14 cellular contexts compared by ENCODE assay signal in the genomic region with DNA sequence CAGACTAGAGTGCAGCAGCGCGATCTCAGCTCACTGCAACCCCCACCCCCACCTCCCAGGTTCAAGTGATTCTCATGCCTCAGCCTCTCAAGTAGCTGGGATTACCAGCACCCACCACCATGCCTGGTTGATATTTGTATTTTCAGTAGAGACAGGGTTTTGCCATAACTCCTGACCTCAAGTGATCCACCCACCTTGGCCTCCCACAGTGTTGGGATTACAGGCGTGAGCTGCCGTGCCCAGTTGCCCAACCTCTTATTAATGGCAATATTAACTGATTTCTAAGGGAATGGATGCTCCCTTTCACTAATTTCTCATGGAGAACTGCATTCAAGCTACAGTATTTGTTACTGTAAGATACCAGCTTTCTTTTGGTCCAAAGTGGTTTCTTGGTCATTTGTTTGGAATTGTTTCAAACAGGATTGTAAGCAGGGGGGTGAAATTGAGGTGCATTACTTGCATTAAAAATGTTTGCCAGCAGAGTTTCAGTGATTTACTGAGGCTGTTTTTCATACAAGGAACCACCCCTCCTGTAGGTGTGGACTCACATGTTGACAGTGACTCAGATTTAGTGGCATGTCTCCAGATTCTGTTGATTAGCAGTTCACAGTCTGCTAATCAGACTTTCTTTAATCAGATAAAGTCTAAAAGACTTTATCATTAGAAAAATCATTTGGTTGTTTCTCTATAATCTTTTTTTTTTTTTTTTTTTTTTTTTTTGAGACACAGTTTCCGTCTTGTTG. TPM values are rescaled to one million over a fixed set of nuclear protein-coding genes. Genes with fewer than 3 reads are reported as not detected.
A peak's percentile ranks its signal among the peaks of the same experiment; 100 is the strongest.
DNase-seq lines count a peak whose midpoint lies in the region; ATAC-seq, FAIRE-seq and TF ChIP-seq lines count a peak whose summit lies in the region.
"Had no signal": no experiment of that assay in that cellular context is flagged by ENCODE, and none has a peak within 500 bp of the region (broad histone marks: within the 10 kb centered on the region; RNA-seq: fewer than 3 reads in every experiment).

No MANE protein-coding gene starts in this region.

- no peak overlapping the region for H3K4me3 Mint-ChIP-seq in natural killer cell
- H3K4me3 Mint-ChIP-seq in natural killer cell treated with Interleukin-12 subunit alpha and Interleukin-12 subunit beta and Interleukin-15 and Interleukin-18, amount 100 ng/mL, for 72 hours, result no peak overlapping the region
- H3K4me3 Mint-ChIP-seq: activated T-cell treated with anti-CD3 and anti-CD28 coated beads, Interleukin-2, amount 50 U/mL, for 72 hours had no signal

- peaks cover 36 to 37% of the 10 kb centered on the region in 2 donors for H3K4me1 Mint-ChIP-seq in natural killer cell
- peaks cover 35 to 39% of the 10 kb centered on the region in 2 donors for H3K4me1 Mint-ChIP-seq in natural killer cell treated with Interleukin-12 subunit alpha and Interleukin-12 subunit beta and Interleukin-15 and Interleukin-18, amount 100 ng/mL, for 72 hours (ENCODE audit: low read depth in 2 of 2)

- H3K9me3 ChIP-seq in uterus, result no peaks in the 10 kb centered on the region

- peaks cover 4% of the 10 kb centered on the region for H3K36me3 Mint-ChIP-seq in natural killer cell
- peaks cover 10% of the 10 kb centered on the region for H3K36me3 Mint-ChIP-seq in natural killer cell treated with Interleukin-12 subunit alpha and Interleukin-12 subunit beta and Interleukin-15 and Interleukin-18, amount 100 ng/mL, for 72 hours
- H3K36me3 Mint-ChIP-seq: brain had no signal

- peak overlapping the region; percentile 83 to 86 for H3K27ac ChIP-seq in uterus

- intact Hi-C loops in natural killer cell (cut with micrococcal nuclease), result no loop called here
- intact Hi-C loops in uterus (cut with DNase I; ENCODE audit: low total_unique reads), result no loop called here

- TF ChIP-seq CTCF in natural killer cell (IDR thresholded peaks at IDR 0.05) (no peak), fibroblast of villous mesenchyme (IDR thresholded peaks at IDR 0.05; ENCODE audit: insufficient read depth, low read depth, low read length) (no peak), uterus (IDR thresholded peaks at IDR 0.05) (no peak)

- H3K9me3 Mint-ChIP-seq in natural killer cell, result no peaks in the 10 kb centered on the region
- no peaks in the 10 kb centered on the region for H3K9me3 Mint-ChIP-seq in natural killer cell treated with Interleukin-12 subunit alpha and Interleukin-12 subunit beta and Interleukin-15 and Interleukin-18, amount 100 ng/mL, for 72 hours
- H3K9me3 Mint-ChIP-seq: activated T-cell treated with anti-CD3 and anti-CD28 coated beads, Interleukin-2, amount 50 U/mL, for 72 hours had no signal

- no peak for DNase-seq in natural killer cell
- DNase-seq in natural killer cell treated with Interleukin-12 subunit alpha and Interleukin-12 subunit beta and Interleukin-15 and Interleukin-18, amount 100 ng/mL, for 72 hours (ENCODE audit: low spot score), result no peak
- DNase-seq in T-helper 22 cell (ENCODE audit: low read depth), result peak; percentile 35
- DNase-seq in fibroblast of villous mesenchyme (ENCODE audit: low read depth), result peak; percentile 40
- DNase-seq in uterus, result peak in 1 of 2 donors; percentile 51
- no peak for DNase-seq in RCC 7860 (ENCODE audit: low spot score)
- DNase-seq in 8988T, result no peak
- DNase-seq: activated T-cell treated with anti-CD3 and anti-CD28 coated beads, Interleukin-2, amount 50 U/mL, for 72 hours; NCI-H2171 treated with DMSO at 0.1 percent for 48 hours had no signal

- H3K36me3 ChIP-seq in uterus, result no peaks in the 10 kb centered on the region

- H3K27ac Mint-ChIP-seq in natural killer cell, result no peak overlapping the region
- peak overlapping the region in 1 of 2 donors; percentile 53 for H3K27ac Mint-ChIP-seq in natural killer cell treated with Interleukin-12 subunit alpha and Interleukin-12 subunit beta and Interleukin-15 and Interleukin-18, amount 100 ng/mL, for 72 hours
- H3K27ac Mint-ChIP-seq: activated T-cell treated with anti-CD3 and anti-CD28 coated beads, Interleukin-2, amount 50 U/mL, for 72 hours; brain had no signal

- H3K27me3 Mint-ChIP-seq in natural killer cell (ENCODE audit: low read depth in 2 of 2), result no peaks in the 10 kb centered on the region
- no peaks in the 10 kb centered on the region for H3K27me3 Mint-ChIP-seq in natural killer cell treated with Interleukin-12 subunit alpha and Interleukin-12 subunit beta and Interleukin-15 and Interleukin-18, amount 100 ng/mL, for 72 hours

- no peaks in the 10 kb centered on the region for H3K27me3 ChIP-seq in uterus

- peaks cover 0 to 10% of the 10 kb centered on the region in 2 donors for H3K4me1 ChIP-seq in uterus

- FAIRE-seq in RCC 7860 (lab: Jason Lieb, UNC), result no peak

- H3K4me3 ChIP-seq in fibroblast of villous mesenchyme (ENCODE audit: low read depth, low read length) (no peak overlapping the region), uterus (no peak overlapping the region)
- H3K4me3 ChIP-seq: lung had no signal

- peak in 2 of 3 donors; percentile 28 to 42 for ATAC-seq in natural killer cell
- ATAC-seq in natural killer cell treated with Interleukin-12 subunit alpha and Interleukin-12 subunit beta and Interleukin-15 and Interleukin-18, amount 100 ng/mL, for 72 hours, result no peak
- ATAC-seq in HG03571 (IDR thresholded peaks at IDR 0.05; ENCODE audit: unreplicated experiment), result no peak
- ATAC-seq: activated T-cell treated with anti-CD3 and anti-CD28 coated beads, Interleukin-2, amount 50 U/mL, for 72 hours had no signal

- no peak for TF ChIP-seq POLR2A in uterus (IDR thresholded peaks at IDR 0.05)

RNA-seq across cellular contexts. Expression of a gene that starts 3.9 kb away (rescaled TPM):
- total RNA-seq in natural killer cell, result 100 to 1,000 TPM; 225 to 274 (median 243) TPM
- 100 to 1,000 TPM in 1 of 2 donors, 10 to 100 TPM in 1; 67.6 to 157 TPM for total RNA-seq in natural killer cell treated with Interleukin-12 subunit alpha and Interleukin-12 subunit beta and Interleukin-15 and Interleukin-18, amount 100 ng/mL, for 72 hours
- total RNA-seq in fibroblast of villous mesenchyme, result 15.8 and 17.7 TPM in 2 replicates
- total RNA-seq in uterus, result 100 to 1,000 TPM in 3 of 4 donors, 10 to 100 TPM in 1; 87.8 to 388 (median 212) TPM

RNA-seq across cellular contexts. Expression of a gene that starts 59.3 kb away (rescaled TPM):
- total RNA-seq in natural killer cell (not detected), fibroblast of villous mesenchyme (under 0.01 and 0.97 TPM in 2 replicates), uterus (under 1 TPM in 1 of 4 donors, not detected in 3; 0.14 TPM)
- total RNA-seq in natural killer cell treated with Interleukin-12 subunit alpha and Interleukin-12 subunit beta and Interleukin-15 and Interleukin-18, amount 100 ng/mL, for 72 hours, result not detected
- total RNA-seq: activated T-cell treated with anti-CD3 and anti-CD28 coated beads, Interleukin-2, amount 50 U/mL, for 72 hours; posterior vena cava; temporal lobe had no signal

Comparison
In these comparisons a context has a peak if more than half of its experiments do, and no peak if none do; other contexts are left out.
1. ATAC-seq: peak in natural killer cell (2 of 3); none in natural killer cell treated with Interleukin-12 subunit alpha and Interleukin-12 subunit beta and Interleukin-15 and Interleukin-18, amount 100 ng/mL, for 72 hours (0 of 2) and HG03571 (single experiment).
2. DNase-seq: peak in T-helper 22 cell (single experiment) and fibroblast of villous mesenchyme (single experiment); none in natural killer cell (single experiment), natural killer cell treated with Interleukin-12 subunit alpha and Interleukin-12 subunit beta and Interleukin-15 and Interleukin-18, amount 100 ng/mL, for 72 hours (single experiment), RCC 7860 (single experiment) and 8988T (single experiment).